8 cellular contexts compared by ENCODE assay signal in genomic region chr1:31789259-31790065, GRCh38. TPM values are rescaled to one million over a fixed set of nuclear protein-coding genes. Genes with fewer than 3 reads are reported as not detected.
DNase-seq lines count a peak whose midpoint lies in the region; ATAC-seq and TF ChIP-seq lines count a peak whose summit lies in the region.

No MANE protein-coding gene starts in this region.

- no peak overlapping the region; the same call in 1 of the 2 replicates for H2BK120ac ChIP-seq in IMR-90 (ENCODE audit: low read depth, low read length)

- H2AFZ ChIP-seq in IMR-90 (replicated peaks; ENCODE audit: low read length, poor library complexity) = peak overlapping the region; percentile 100
- peak overlapping the region; percentile 82; the same call in 1 of the 2 replicates for H2AFZ ChIP-seq in OCI-LY3 (ENCODE audit: low read depth, low read length)

- peak; percentile 36 for ATAC-seq in GM19438 (IDR thresholded peaks at IDR 0.05; ENCODE audit: low read depth, unreplicated experiment)
- peak; percentile 83 for ATAC-seq in IMR-90 (ENCODE audit: low read depth)

- H3K36me3 ChIP-seq in IMR-90 (ENCODE audit: control insufficient read depth, insufficient read depth, low read length) = no peaks in the 10 kb centered on the region
- no peaks in the 10 kb centered on the region for H3K36me3 ChIP-seq in OCI-LY3 (replicated peaks; ENCODE audit: low read depth, low read length)
- H3K36me3 ChIP-seq in esophagus (ENCODE audit: control insufficient read depth in 2 of 2, insufficient read depth in 2 of 2, low read length in 1 of 2) = no peaks in the 10 kb centered on the region
- no peaks in the 10 kb centered on the region for H3K36me3 ChIP-seq in mucosa of stomach (ENCODE audit: control insufficient read depth, insufficient read depth, low read length)

- no peak for TF ChIP-seq POLR2A in IMR-90 (IDR thresholded peaks at IDR 0.05; ENCODE audit: low read depth, low read length)

- BruUV-seq in IMR-90 (replicated peaks; lab: Mats Ljungman, UMichigan) = no TSS peak

- H3K27ac ChIP-seq in IMR-90 (ENCODE audit: insufficient read depth, low read length) (peak overlapping the region; percentile 31), OCI-LY3 (ENCODE audit: low read length) (peak overlapping the region; percentile 45), esophagus (ENCODE audit: low read depth in 2 of 2, low read length in 1 of 2) (peak overlapping the region; percentile 66 to 69)

- H4K20me1 ChIP-seq in IMR-90 (ENCODE audit: insufficient read depth, low read length) (peaks cover 11% of the 10 kb centered on the region), OCI-LY3 (ENCODE audit: insufficient read depth, low read length) (no peaks in the 10 kb centered on the region)

- POLR2A ChIA-PET in IMR-90 (lab: Charles Lee; ENCODE audit: unreplicated experiment) = interaction anchor here (1.0 kb wide), 1 partner anchor 27 kb away, joined by 3 read pairs; no protein-coding TSS in a partner anchor

- peaks cover 7% of the 10 kb centered on the region for H3K9me1 ChIP-seq in IMR-90 (ENCODE audit: insufficient read depth, low read length)

- no peak overlapping the region for H3K23ac ChIP-seq in IMR-90 (ENCODE audit: low read depth, low read length)

- TF ChIP-seq CTCF in IMR-90 (conservative IDR thresholded peaks at IDR 0.05; ENCODE audit: low read depth, low read length) (peak; percentile 97), OCI-LY3 (IDR thresholded peaks at IDR 0.05; ENCODE audit: low read depth, low read length) (peak; percentile 80)

- intact Hi-C loops in IMR-90 (cut with micrococcal nuclease) = loop anchor here (1.0 to 10.0 kb wide), 8 partner anchors 27 to 355 kb away; partner anchors contain the start of gene COL16A1

- H2BK5ac ChIP-seq in IMR-90 (ENCODE audit: low read depth, low read length, poor library complexity, severe bottlenecking) = peak overlapping the region; percentile 26

- WGBS in IMR-90 (ENCODE audit: extremely low coverage in 2 of 2, insufficient read length in 1 of 2), 2 experiments = 18% methylated on average over 7 of the region's 26 CpGs; no CpG with 5 or more reads in 1 of the 2 experiments
- 12 to 15% methylated on average over 22 to 26 of the region's 26 CpGs for WGBS in esophagus, 2 donors

- H2BK15ac ChIP-seq in IMR-90 (ENCODE audit: low read depth, low read length) = no peak overlapping the region

- in situ Hi-C loops in IMR-90 (cut with MboI; ENCODE audit: low sequenced_read_pairs) = loop anchor here (5.0 kb wide), 1 partner anchor 127 kb away; no protein-coding TSS in a partner anchor

- peak overlapping the region; percentile 13; the same call in 1 of the 2 replicates for H3K9ac ChIP-seq in IMR-90 (ENCODE audit: low read depth, low read length)
- peak overlapping the region; percentile 87 for H3K9ac ChIP-seq in OCI-LY3 (ENCODE audit: low read length)
- peak overlapping the region; percentile 80 for H3K9ac ChIP-seq in mucosa of stomach (ENCODE audit: low read length)

- peak overlapping the region in 1 of 2 experiments; percentile 70; a peak in 1 of 4 replicates for H4K8ac ChIP-seq in IMR-90 (ENCODE audit: low read depth in 2 of 2, low read length in 2 of 2)

- H3K4ac ChIP-seq in IMR-90 (ENCODE audit: low read depth, low read length) = peak overlapping the region; percentile 39; the same call in 1 of the 2 replicates

- peak; percentile 96 for TF ChIP-seq RAD21 in IMR-90 (IDR thresholded peaks at IDR 0.05; ENCODE audit: low read length)

- no peak overlapping the region for H2BK20ac ChIP-seq in IMR-90 (ENCODE audit: low read depth, low read length)

- H3K79me1 ChIP-seq in IMR-90 (ENCODE audit: low read depth in 1 of 2, low read length in 2 of 2) = peaks cover 0 to 16% of the 10 kb centered on the region in 2 experiments; a peak in 2 of 4 replicates

- H3K27me3 ChIP-seq in IMR-90 (ENCODE audit: control insufficient read depth, insufficient read depth, low read length) (no peaks in the 10 kb centered on the region), OCI-LY3 (ENCODE audit: low read depth, low read length) (no peaks in the 10 kb centered on the region; the same call in 1 of the 2 replicates), esophagus (ENCODE audit: control insufficient read depth in 1 of 2, insufficient read depth in 2 of 2, low read length in 2 of 2) (no peaks in the 10 kb centered on the region), mucosa of stomach (ENCODE audit: control insufficient read depth, insufficient read depth, low read length) (no peaks in the 10 kb centered on the region)

- H3K79me2 ChIP-seq in OCI-LY3 (ENCODE audit: low read length) = no peaks in the 10 kb centered on the region

- H3K4me2 ChIP-seq in IMR-90 (ENCODE audit: low read depth, low read length) = peak overlapping the region; percentile 32; the same call in 1 of the 2 replicates
- H3K4me2 ChIP-seq in OCI-LY3 (ENCODE audit: low read length) = peak overlapping the region; percentile 85

- peaks cover 4% of the 10 kb centered on the region for H3K4me1 ChIP-seq in IMR-90 (ENCODE audit: control insufficient read depth, insufficient read depth, low read length)
- peaks cover 25% of the 10 kb centered on the region for H3K4me1 ChIP-seq in OCI-LY3 (ENCODE audit: low read length)
- peaks cover 0 to 2% of the 10 kb centered on the region in 2 donors for H3K4me1 ChIP-seq in esophagus (ENCODE audit: control insufficient read depth in 2 of 2, insufficient read depth in 2 of 2, low read length in 1 of 2)
- peaks cover 19% of the 10 kb centered on the region for H3K4me1 ChIP-seq in mucosa of stomach (ENCODE audit: control insufficient read depth, insufficient read depth, low read length)

- DNase-seq in Ammon's horn (ENCODE audit: low spot score) (peak; percentile 97), IMR-90 (peak; percentile 82)
- DNase-seq in activated T-cell treated with anti-CD3 and anti-CD28 coated beads, Interleukin-2, amount 50 U/mL, for 1 hour = peak; percentile 98
- peak; percentile 96 for DNase-seq in stimulated activated CD8-positive, alpha-beta memory T cell treated with anti-CD3 and anti-CD28 coated beads, Interleukin-4, amount 100 ng/mL, for 24 hours (ENCODE audit: low read depth)

- no peak overlapping the region for H3K18ac ChIP-seq in IMR-90 (ENCODE audit: low read depth, low read length)

- H4K91ac ChIP-seq in IMR-90 (ENCODE audit: insufficient read depth, low read depth, low read length) = no peak overlapping the region

- dilution Hi-C loops in IMR-90 (cut with HindIII; ENCODE audit: low sequenced_read_pairs, unreplicated experiment) = no loop called here

- CTCF ChIA-PET in IMR-90 (lab: Yijun Ruan, JAX) = interaction anchor here (0.6 to 2.1 kb wide), 20 partner anchors 9 to 367 kb away, joined by 3 to 11 read pairs (median 3); partner anchors contain the start of gene COL16A1

- H3K56ac ChIP-seq in IMR-90 (ENCODE audit: extremely low read depth, insufficient read depth, low read length) = no peak overlapping the region

- H3K9me3 ChIP-seq in IMR-90 (ENCODE audit: control insufficient read depth, insufficient read depth, low read length) (no peaks in the 10 kb centered on the region), OCI-LY3 (ENCODE audit: insufficient read depth, low read length) (no peaks in the 10 kb centered on the region), esophagus (ENCODE audit: control insufficient read depth in 2 of 2, insufficient read depth in 1 of 2, low read depth in 1 of 2, low read length in 1 of 2) (no peaks in the 10 kb centered on the region), mucosa of stomach (ENCODE audit: control insufficient read depth, low read length) (no peaks in the 10 kb centered on the region)

- peak overlapping the region; percentile 97 for H2AK9ac ChIP-seq in IMR-90 (replicated peaks; ENCODE audit: low read depth, low read length, poor library complexity)

- peak overlapping the region; percentile 56 for H2AK5ac ChIP-seq in IMR-90 (ENCODE audit: low read depth, low read length)

- H3K4me3 ChIP-seq in IMR-90 (ENCODE audit: insufficient read depth, low read depth, low read length) (peak overlapping the region; percentile 60), OCI-LY3 (ENCODE audit: low read length) (peak overlapping the region; percentile 92), esophagus (ENCODE audit: low read depth in 1 of 2, low read length in 2 of 2) (peak overlapping the region; percentile 50 to 53), mucosa of stomach (ENCODE audit: low read length) (peak overlapping the region; percentile 59)

- peak overlapping the region; percentile 10; the same call in 1 of the 2 replicates for H4K5ac ChIP-seq in IMR-90 (ENCODE audit: low read depth, low read length)

- H3K14ac ChIP-seq in IMR-90 (replicated peaks; ENCODE audit: low read depth, low read length) = peak overlapping the region; percentile 25; the same call in 1 of the 2 replicates

TF ChIP-seq in IMR-90, 13 proteins besides CTCF, POLR2A, EP300 and RAD21:
- TF ChIP-seq ELK1 (IDR thresholded peaks at IDR 0.05; ENCODE audit: borderline replicate concordance, low read depth, low read length) (no peak), CEBPB (IDR thresholded peaks at IDR 0.05; ENCODE audit: low read depth, low read length) (no peak), MAZ (IDR thresholded peaks at IDR 0.05; ENCODE audit: borderline replicate concordance, low read depth, low read length) (peak; percentile 67), SMC3 (IDR thresholded peaks at IDR 0.05; ENCODE audit: low read depth, low read length) (peak; percentile 86), RCOR1 (IDR thresholded peaks at IDR 0.05; ENCODE audit: insufficient replicate concordance, low read length) (no peak), FOS (IDR thresholded peaks at IDR 0.05; ENCODE audit: low read depth, low read length) (no peak)

RNA-seq across cellular contexts. Expression of gene ADGRB2, which starts 25.3 kb away (rescaled TPM):
- total RNA-seq in IMR-90 (2012; rRNA removed) = 2.2 and 2.5 TPM in 2 replicates
- polyA plus RNA-seq in IMR-90 (2012; rRNA removed) (11.9 TPM in 2 replicates), esophagus (under 1 TPM; 0.34 to 0.51 TPM)
- 6.4 and 15.9 TPM in 2 replicates for polyA plus RNA-seq in IMR-90 (2012; cell fraction: cytosol; rRNA removed)
- 38.7 and 77.7 TPM in 2 replicates for polyA plus RNA-seq in IMR-90 (2012; cell fraction: nucleus; rRNA removed; ENCODE audit: low replicate concordance)

RNA-seq across cellular contexts. Expression of gene SPOCD1, which starts 26.4 kb away (rescaled TPM):
- total RNA-seq in IMR-90 (2012; rRNA removed) = 42.2 and 59.7 TPM in 2 replicates
- polyA plus RNA-seq in IMR-90 (2012; rRNA removed) (132 and 135 TPM in 2 replicates), esophagus (under 1 TPM; 0.08 to 0.13 TPM)
- polyA plus RNA-seq in IMR-90 (2012; cell fraction: cytosol; rRNA removed) = 61.6 and 91.4 TPM in 2 replicates
- 471 and 772 TPM in 2 replicates for polyA plus RNA-seq in IMR-90 (2012; cell fraction: nucleus; rRNA removed; ENCODE audit: low replicate concordance)

Comparison
In these comparisons a context has a peak if more than half of its experiments do, and no peak if none do; other contexts are left out.
1. Peak in every context shown above with its lines: DNase-seq, ATAC-seq, H3K4me3 ChIP-seq and H3K27ac ChIP-seq.
2. H3K9ac ChIP-seq: peak in every context shown above with its lines; median percentile 87 in OCI-LY3; 80 in mucosa of stomach; 13 in IMR-90.
3. RNA of gene SPOCD1, which starts 26.4 kb away (polyA plus RNA-seq): 61.6 to 772 TPM in IMR-90; 0.08 to 0.13 TPM in esophagus; every median in the first group is over 10 times any median in the second.